Comparison of ENCODE assay signal across 8 cellular contexts in the genomic region with DNA sequence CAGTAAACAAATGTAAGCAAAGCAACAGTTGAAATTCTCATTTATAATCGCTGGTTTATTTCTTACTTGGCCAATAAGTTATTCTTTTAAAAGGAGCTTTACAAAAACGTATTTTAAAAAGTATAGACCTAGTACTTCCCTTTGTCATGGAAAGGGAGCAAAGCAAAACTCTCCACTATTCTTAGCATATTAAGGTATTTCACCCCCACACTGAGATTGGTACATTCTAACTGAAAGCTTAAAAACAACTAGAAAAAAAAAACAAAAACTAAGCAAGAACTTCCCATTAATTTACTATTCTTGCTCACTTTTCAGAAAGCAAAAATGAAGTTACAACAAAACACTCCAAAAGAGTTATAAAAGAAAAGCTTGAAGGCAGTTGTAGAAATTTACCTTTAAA. TPM values are rescaled to one million over a fixed set of nuclear protein-coding genes. Genes with fewer than 3 reads are reported as not detected.
A peak's percentile ranks its signal among the peaks of the same experiment; 100 is the strongest.
DNase-seq lines count a peak whose midpoint lies in the region; ATAC-seq, FAIRE-seq and TF ChIP-seq lines count a peak whose summit lies in the region.

No MANE protein-coding gene starts in this region.

- H3K27me3 ChIP-seq in heart right ventricle (no peaks in the 10 kb centered on the region), K562 (ENCODE audit: control insufficient read depth in 2 of 2, insufficient read depth in 2 of 2, low read length in 2 of 2) (no peaks in the 10 kb centered on the region), aorta (ENCODE audit: control insufficient read depth in 1 of 2, insufficient read depth in 2 of 2, low read length in 1 of 2) (no peaks in the 10 kb centered on the region), small intestine (ENCODE audit: control insufficient read depth in 2 of 2, insufficient read depth in 2 of 2, low read length in 2 of 2) (no peaks in the 10 kb centered on the region)

- H2AFZ ChIP-seq in K562 (ENCODE audit: low read depth, low read length): no peak overlapping the region

- peaks cover 0 to 27% (median 0%) of the 10 kb centered on the region in 9 donors for H3K36me3 ChIP-seq in heart right ventricle
- H3K36me3 ChIP-seq in K562 (ENCODE audit: control insufficient read depth, insufficient read depth, low read length): peaks cover 23% of the 10 kb centered on the region; the same call in 1 of the 3 replicates
- H3K36me3 ChIP-seq in aorta (ENCODE audit: control insufficient read depth in 1 of 2, insufficient read depth in 2 of 2, low read length in 1 of 2): no peaks in the 10 kb centered on the region
- H3K36me3 ChIP-seq in small intestine (ENCODE audit: control insufficient read depth in 2 of 2, insufficient read depth in 2 of 2, low read length in 2 of 2): no peaks in the 10 kb centered on the region

- WGBS in heart right ventricle, 2 donors: 20 to 26% methylated on average over 2 of the region's 2 CpGs
- WGBS in K562 (ENCODE audit: insufficient coverage, low coverage, missing lambda C conversion rate): 0% methylated on average over 2 of the region's 2 CpGs
- WGBS in aorta, 2 donors: 20 to 24% methylated on average over 2 of the region's 2 CpGs
- WGBS in small intestine, 3 donors: 10 to 25% (median 12%) methylated on average over 2 of the region's 2 CpGs

- no TSS peak for BruUV-seq in K562 (replicated peaks; lab: Mats Ljungman, UMichigan)

- POLR2A ChIA-PET in K562 (lab: Yijun Ruan, JAX): no interaction called here

- FAIRE-seq in K562 (lab: Jason Lieb, UNC) (no peak), small intestine (lab: Jason Lieb, UNC) (no peak)

- no peaks in the 10 kb centered on the region for H4K20me1 ChIP-seq in K562 (replicated peaks; ENCODE audit: control insufficient read depth, insufficient read depth, low read length)

- H3K4me1 ChIP-seq in heart right ventricle (peaks cover 2 to 56% (median 46%) of the 10 kb centered on the region in 9 donors), K562 (replicated peaks in 1 of 2; ENCODE audit: control insufficient read depth in 2 of 2, insufficient read depth in 2 of 2, low read length in 2 of 2) (peaks cover 0 to 5% of the 10 kb centered on the region in 2 experiments; a peak in 3 of 5 replicates), aorta (ENCODE audit: control insufficient read depth in 1 of 2, insufficient read depth in 2 of 2, low read length in 2 of 2) (peaks cover 0 to 1% of the 10 kb centered on the region in 2 donors), small intestine (ENCODE audit: control insufficient read depth in 2 of 2, insufficient read depth in 1 of 2, low read depth in 1 of 2, low read length in 1 of 2) (peaks cover 2 to 3% of the 10 kb centered on the region in 2 donors)

- no peak for DNase-seq in heart right ventricle
- no peak for DNase-seq in Right ventricle myocardium superior
- DNase-seq in K562 (ENCODE audit: extremely low read depth in 1 of 4, low spot score in 3 of 4): peak in 1 of 4 experiments; percentile 2
- peak; percentile 5 to 23 for DNase-seq in lung microvascular endothelial cell (ENCODE audit: low read depth in 2 of 2)
- DNase-seq in aorta: no peak
- no peak for DNase-seq in DMS53 treated with DMSO at 0.1 percent for 48 hours (lab: John Stamatoyannopoulos, UW; ENCODE audit: unreplicated experiment)
- no peak for DNase-seq in small intestine
- DNase-seq in NCI-H510A (lab: John Stamatoyannopoulos, UW): no peak

- TF ChIP-seq EP300 in K562 (IDR thresholded peaks at IDR 0.05; ENCODE audit: low read length): no peak

- H3K9ac ChIP-seq in K562 (ENCODE audit: insufficient read depth in 1 of 2, low read depth in 2 of 2, low read length in 2 of 2): peak overlapping the region in 1 of 2 experiments; percentile 83; a peak in 3 of 4 replicates

- intact Hi-C loops in heart right ventricle (cut with DNase I) (loop anchor here in 2 of 10 donors (5.0 kb wide), 2 partner anchors 432 to 732 kb away; partner anchors contain the start of gene GTPBP8 (in 1 of the 2)), Right ventricle myocardium superior (cut with DNase I) (no loop called here), K562 (cut with micrococcal nuclease) (no loop called here), aorta (cut with DNase I) (loop anchor here in 1 of 2 donors (5.0 kb wide), 1 partner anchor 82 kb away; the partner anchor contains the start of gene CCDC80)

- H3K4me2 ChIP-seq in K562 (ENCODE audit: insufficient read depth, low read length): peak overlapping the region; percentile 95

- in situ Hi-C loops in K562 (cut with MboI): no loop called here

- H3K4me3 ChIP-seq in heart right ventricle (peak overlapping the region; percentile 71 to 99 (median 85)), K562 (peak overlapping the region; percentile 77), aorta (ENCODE audit: low read length in 2 of 2) (peak overlapping the region; percentile 85 to 87), small intestine (ENCODE audit: low read depth in 1 of 2, low read length in 2 of 2) (peak overlapping the region in 1 of 2 donors; percentile 88)

- no peak for TF ChIP-seq POLR2A in K562 (conservative IDR thresholded peaks at IDR 0.05)

- TF ChIP-seq RAD21 in K562 (CRISPR knock-in tag; conservative IDR thresholded peaks at IDR 0.05 in 1 of 2, IDR thresholded peaks at IDR 0.05 in 1 of 2): no peak

- no peaks in the 10 kb centered on the region for H3K9me3 ChIP-seq in heart right ventricle
- no peaks in the 10 kb centered on the region for H3K9me3 ChIP-seq in K562 (replicated peaks; ENCODE audit: control insufficient read depth, insufficient read depth, low read depth, low read length)
- H3K9me3 ChIP-seq in aorta (ENCODE audit: control insufficient read depth, low read length): no peaks in the 10 kb centered on the region
- H3K9me3 ChIP-seq in small intestine (ENCODE audit: control insufficient read depth, low read depth): no peaks in the 10 kb centered on the region

- peaks cover 54% of the 10 kb centered on the region for H3K79me2 ChIP-seq in K562 (ENCODE audit: control insufficient read depth, insufficient read depth, low read length)

- H3K27ac ChIP-seq in heart right ventricle (peak overlapping the region in 9 of 10 donors; percentile 86 to 99 (median 92)), K562 (ENCODE audit: extremely low read depth, low read depth, low read length) (peak overlapping the region; percentile 98; the same call in 2 of the 3 replicates), aorta (ENCODE audit: low read depth in 1 of 2, low read length in 2 of 2) (peak overlapping the region in 1 of 2 donors; percentile 38), small intestine (ENCODE audit: low read depth in 1 of 2, low read length in 1 of 2) (no peak overlapping the region)

- ATAC-seq in heart right ventricle (no peak), Right ventricle myocardium superior (ENCODE audit: poor library complexity) (no peak), K562 (no peak), aorta (ENCODE audit: low FRiP score) (no peak)

- H3K9me1 ChIP-seq in K562 (ENCODE audit: control insufficient read depth, insufficient read depth, low read length): no peaks in the 10 kb centered on the region

- CTCF ChIA-PET in K562 (lab: Yijun Ruan, JAX; ENCODE audit: low intra/inter-chr PET ratio): no interaction called here

- no peak for TF ChIP-seq CTCF in heart right ventricle (IDR thresholded peaks at IDR 0.05)
- no peak for TF ChIP-seq CTCF in K562 (IDR thresholded peaks at IDR 0.05 in 2 of 3, conservative IDR thresholded peaks at IDR 0.05 in 1 of 3; ENCODE audit: insufficient read depth in 2 of 3, low read depth in 1 of 3, low read length in 3 of 3)

RNA-seq across cellular contexts. Expression of gene ATG3, which starts 1.4 kb away (rescaled TPM):
- total RNA-seq in heart right ventricle (10 to 100 TPM; 38.2 to 52.2 (median 42.8) TPM), Right ventricle myocardium superior (37.6 TPM), K562 (2014; rRNA removed) (92.1 and 107 TPM in 2 replicates), K562 (2014; rRNA removed; fragmentation: Illumina TruSeq; extraction: Trizol) (58.5 and 66.0 TPM in 2 replicates), K562 (2015; rRNA removed; fragmentation: Illumina TruSeq; extraction: Trizol) (63.8 and 67.0 TPM in 2 replicates), K562 (2021) (61.9 and 64.7 TPM in 2 replicates), lung microvascular endothelial cell (60.1 and 66.1 TPM in 2 replicates), aorta (10 to 100 TPM; 47.7 to 53.0 TPM)
- polyA plus RNA-seq in heart right ventricle (10 to 100 TPM; 14.0 to 64.3 TPM), K562 (2011; rRNA removed) (39.2 and 52.0 TPM in 2 replicates), K562 (2014; fragmentation: Illumina TruSeq; extraction: Trizol) (73.3 and 83.7 TPM in 2 replicates), K562 (2014; fragmentation: Nextera tagmentation; extraction: Ambion mirVana) (10 to 100 TPM; 48.7 to 60.9 TPM), K562 (2014; rRNA removed) (60.7 and 69.3 TPM in 2 replicates), aorta (10 to 100 TPM; 44.9 to 82.8 TPM), small intestine (10 to 100 TPM; 60.4 to 73.0 (median 66.6) TPM)
- 13.8 and 25.1 TPM in 2 replicates for total RNA-seq in K562 (2011; cell fraction: chromatin; rRNA removed; ENCODE audit: low replicate concordance)
- total RNA-seq in K562 (2011; cell fraction: nucleolus; rRNA removed): 11.0 and 14.2 TPM in 2 replicates
- 12.1 and 16.2 TPM in 2 replicates for total RNA-seq in K562 (2011; cell fraction: nucleoplasm; rRNA removed)
- 25.5 and 30.8 TPM in 2 replicates for polyA plus RNA-seq in K562 (2011; cell fraction: cytosol; rRNA removed)
- polyA plus RNA-seq in K562 (2011; cell fraction: nucleus; rRNA removed): 15.2 and 16.3 TPM in 2 replicates
- polyA plus RNA-seq in K562 (2012): 53.5 and 66.3 TPM in 2 replicates
- polyA minus RNA-seq in K562 (2011; rRNA and poly(A)+ RNA removed): 61.4 and 63.4 TPM in 2 replicates
- 31.9 and 33.2 TPM in 2 replicates for polyA minus RNA-seq in K562 (2011; cell fraction: cytosol; rRNA and poly(A)+ RNA removed)
- 18.2 and 25.7 TPM in 2 replicates for polyA minus RNA-seq in K562 (2011; cell fraction: nucleus; rRNA and poly(A)+ RNA removed)

RNA-seq across cellular contexts. Expression of gene SLC35A5, which starts 1.5 kb away (rescaled TPM):
- total RNA-seq in heart right ventricle (10 to 100 TPM; 12.0 to 25.7 (median 15.1) TPM), Right ventricle myocardium superior (13.7 TPM), K562 (2014; rRNA removed) (4.0 and 6.7 TPM in 2 replicates), K562 (2014; rRNA removed; fragmentation: Illumina TruSeq; extraction: Trizol) (10.9 and 14.6 TPM in 2 replicates), K562 (2015; rRNA removed; fragmentation: Illumina TruSeq; extraction: Trizol) (7.8 and 9.6 TPM in 2 replicates), K562 (2021) (8.4 and 10.6 TPM in 2 replicates), lung microvascular endothelial cell (22.0 and 35.7 TPM in 2 replicates), aorta (10 to 100 TPM; 25.2 to 30.5 TPM)
- polyA plus RNA-seq in heart right ventricle (1 to 10 TPM; 6.1 to 9.2 TPM), K562 (2011; rRNA removed) (10.5 and 11.9 TPM in 2 replicates), K562 (2014; fragmentation: Illumina TruSeq; extraction: Trizol) (8.4 and 9.7 TPM in 2 replicates), K562 (2014; fragmentation: Nextera tagmentation; extraction: Ambion mirVana) (10 to 100 TPM; 12.9 to 13.0 TPM), K562 (2014; rRNA removed) (4.9 and 8.0 TPM in 2 replicates), aorta (10 to 100 TPM; 10.0 to 25.7 TPM), small intestine (10 to 100 TPM in 1 of 3 donors, 1 to 10 TPM in 2; 6.2 to 19.1 (median 9.2) TPM)
- 2.8 and 10.1 TPM in 2 replicates for total RNA-seq in K562 (2011; cell fraction: chromatin; rRNA removed; ENCODE audit: low replicate concordance)
- total RNA-seq in K562 (2011; cell fraction: nucleolus; rRNA removed): 3.5 and 3.7 TPM in 2 replicates
- total RNA-seq in K562 (2011; cell fraction: nucleoplasm; rRNA removed): 4.8 and 7.8 TPM in 2 replicates
- 4.0 and 10.1 TPM in 2 replicates for polyA plus RNA-seq in K562 (2011; cell fraction: cytosol; rRNA removed)
- 4.9 and 6.2 TPM in 2 replicates for polyA plus RNA-seq in K562 (2011; cell fraction: nucleus; rRNA removed)
- polyA plus RNA-seq in K562 (2012): 6.4 and 9.8 TPM in 2 replicates
- polyA minus RNA-seq in K562 (2011; rRNA and poly(A)+ RNA removed): 14.5 and 17.2 TPM in 2 replicates
- 9.2 and 11.0 TPM in 2 replicates for polyA minus RNA-seq in K562 (2011; cell fraction: cytosol; rRNA and poly(A)+ RNA removed)
- 2.0 and 4.8 TPM in 2 replicates for polyA minus RNA-seq in K562 (2011; cell fraction: nucleus; rRNA and poly(A)+ RNA removed)

Comparison
In these comparisons a context has a peak if more than half of its experiments do, and no peak if none do; other contexts are left out.
1. DNase-seq: peak in lung microvascular endothelial cell (2 of 2); none in heart right ventricle (0 of 2), Right ventricle myocardium superior (single experiment), aorta (0 of 2), DMS53 treated with DMSO at 0.1 percent for 48 hours (single experiment), small intestine (single experiment) and NCI-H510A (single experiment).
2. H3K27ac ChIP-seq: peak in heart right ventricle (9 of 10) and K562 (single experiment); none in small intestine (0 of 2).